In the genomic region with DNA sequence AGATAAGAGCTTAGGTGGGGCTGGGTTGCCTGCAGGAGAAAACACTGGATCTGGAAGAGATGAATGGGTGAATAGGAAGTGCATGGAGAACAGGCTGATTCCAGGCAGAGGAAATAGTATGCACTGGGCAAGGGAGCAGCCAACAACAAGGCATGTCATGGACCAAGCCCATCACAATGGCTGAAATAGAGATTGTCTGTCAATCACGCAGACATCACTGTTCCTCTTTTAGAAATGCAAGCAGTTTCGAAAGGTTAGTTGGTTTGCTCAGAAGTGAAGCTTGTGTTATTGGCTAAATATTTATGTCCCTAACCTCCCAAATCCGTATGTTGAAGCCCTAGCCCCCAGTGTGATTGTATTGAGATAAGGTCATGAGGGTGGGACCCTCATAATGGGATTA, we compare ENCODE assay signal across 23 cellular contexts.
DNase-seq lines count a peak whose midpoint lies in the region; ATAC-seq, FAIRE-seq and TF ChIP-seq lines count a peak whose summit lies in the region.
"Had no signal": no experiment of that assay in that cellular context is flagged by ENCODE, and none has a peak within 500 bp of the region (broad histone marks: within the 10 kb centered on the region; RNA-seq: fewer than 3 reads in every experiment).

No MANE protein-coding gene starts in this region.

- no peaks in the 10 kb centered on the region for H3K36me3 ChIP-seq in Karpas-422 (ENCODE audit: insufficient read depth, low read length)
- no peaks in the 10 kb centered on the region for H3K36me3 ChIP-seq in GM12878 (ENCODE audit: control insufficient read depth in 2 of 2, insufficient read depth in 2 of 2, low read length in 1 of 2)
- H3K36me3 ChIP-seq: MG63, SJCRH30 had no signal

- no peak overlapping the region for H3K4me2 ChIP-seq in Karpas-422 (ENCODE audit: low read depth, low read length, poor library complexity, severe bottlenecking)
- H3K4me2 ChIP-seq in GM12878 (ENCODE audit: control insufficient read depth, insufficient read depth), result no peak overlapping the region

- no peak overlapping the region for H3K27ac ChIP-seq in Karpas-422 (ENCODE audit: low read length)
- no peak overlapping the region for H3K27ac ChIP-seq in GM12878 (ENCODE audit: control insufficient read depth, insufficient read depth)
- H3K27ac ChIP-seq: 22Rv1, SJCRH30 had no signal

- no TSS peak for BruUV-seq in GM12878 (replicated peaks; lab: Mats Ljungman, UMichigan)

- no peak for FAIRE-seq in GM12878 (lab: Jason Lieb, UNC)
- FAIRE-seq: GM12892 had no signal

- H3K4me1 ChIP-seq in Karpas-422 (ENCODE audit: low read length) (no peaks in the 10 kb centered on the region), GM12878 (ENCODE audit: control insufficient read depth, insufficient read depth, low read length) (no peaks in the 10 kb centered on the region)

- TF ChIP-seq POLR2A in GM12878 (IDR thresholded peaks at IDR 0.05; ENCODE audit: low read depth, low read length), result no peak

- no peaks in the 10 kb centered on the region for H3K9me2 ChIP-seq in Karpas-422 (replicated peaks; ENCODE audit: insufficient read depth, low read length)

- no peaks in the 10 kb centered on the region for H3K27me3 ChIP-seq in Karpas-422 (ENCODE audit: low read length)
- H3K27me3 ChIP-seq in GM12878 (replicated peaks in 1 of 2; ENCODE audit: control insufficient read depth in 2 of 2, insufficient read depth in 2 of 2, low read length in 1 of 2), result no peaks in the 10 kb centered on the region
- H3K27me3 ChIP-seq: MG63, SJCRH30 had no signal

- H3K4me3 ChIP-seq in Karpas-422 (ENCODE audit: low read length), result no peak overlapping the region
- no peak overlapping the region for H3K4me3 ChIP-seq in GM12878
- H3K4me3 ChIP-seq: MG63, SJCRH30 had no signal

- DNase-seq in Ammon's horn (ENCODE audit: low spot score), result peak; percentile 12
- DNase-seq in Karpas-422, result peak; percentile 41
- peak; percentile 35 to 76 for DNase-seq in NOMO-1 (lab: John Stamatoyannopoulos, UW; ENCODE audit: unreplicated experiment in 2 of 2)
- DNase-seq in GM12878 (ENCODE audit: low read depth, low spot score), result no peak
- DNase-seq in A172 (ENCODE audit: low spot score), result no peak
- no peak for DNase-seq in DMS53 (lab: John Stamatoyannopoulos, UW)
- DNase-seq: C1 segment of cervical spinal cord; CD8-positive, alpha-beta memory T cell; MG63; NCI-H1105 treated with DMSO at 0.1 percent for 48 hours; NCI-H1694; NCI-H2081; NCI-H2171; NCI-H524 treated with DMSO at 0.1 percent for 48 hours; NCI-H82; T-helper 1 cell; T-helper 9 cell had no signal

- no peak for TF ChIP-seq EP300 in GM12878 (IDR thresholded peaks at IDR 0.05; ENCODE audit: borderline replicate concordance in 1 of 2, control insufficient read depth in 1 of 2, low read depth in 2 of 2, low read length in 2 of 2)

- RAD21 ChIA-PET in GM12878 (lab: Charles Lee; ENCODE audit: unreplicated experiment), result no interaction called here

- SMC1A ChIA-PET in GM12878 (lab: Charles Lee; ENCODE audit: uncharacterized antibody, unreplicated experiment), result no interaction called here

- H3K79me2 ChIP-seq in Karpas-422 (ENCODE audit: low read length), result no peaks in the 10 kb centered on the region
- no peaks in the 10 kb centered on the region for H3K79me2 ChIP-seq in GM12878 (ENCODE audit: control insufficient read depth, insufficient read depth, low read length)

- 4% methylated on average over 3 of the region's 3 CpGs for WGBS in GM12878 (ENCODE audit: insufficient coverage, insufficient replicate concordance, low lambda C conversion rate, missing lambda C conversion rate)

- no peak for ATAC-seq in GM12878
- ATAC-seq in GM21786 (IDR thresholded peaks at IDR 0.05; ENCODE audit: unreplicated experiment), result no peak
- no peak for ATAC-seq in GM21576 (IDR thresholded peaks at IDR 0.05; ENCODE audit: unreplicated experiment)
- ATAC-seq: Panc1 had no signal

- in situ Hi-C loops in GM12878 (cut with MboI), result no loop called here

- no peaks in the 10 kb centered on the region for H4K20me1 ChIP-seq in Karpas-422 (ENCODE audit: insufficient read depth, low read depth, low read length)
- H4K20me1 ChIP-seq in GM12878 (ENCODE audit: control insufficient read depth, insufficient read depth), result no peaks in the 10 kb centered on the region

- TF ChIP-seq CTCF in GM12878 (IDR thresholded peaks at IDR 0.05 in 2 of 3, conservative IDR thresholded peaks at IDR 0.05 in 1 of 3; ENCODE audit: control insufficient read depth in 2 of 3, extremely low read depth in 1 of 3, insufficient read depth in 1 of 3, low read depth in 3 of 3, low read length in 3 of 3), result no peak

- no peak for TF ChIP-seq RAD21 in GM12878 (IDR thresholded peaks at IDR 0.05; ENCODE audit: insufficient read depth, low read depth, low read length)

- POLR2A ChIA-PET in GM12878 (lab: Charles Lee), result no interaction called here

- intact Hi-C loops in GM12878 (cut with micrococcal nuclease; ENCODE audit: unreplicated experiment), result no loop called here

- H3K9me3 ChIP-seq in Karpas-422 (ENCODE audit: low read length) (no peaks in the 10 kb centered on the region), GM12878 (replicated peaks; ENCODE audit: control insufficient read depth, insufficient read depth, low read length) (no peaks in the 10 kb centered on the region)
- H3K9me3 ChIP-seq: MG63, SJCRH30 had no signal

- H2AFZ ChIP-seq in Karpas-422 (ENCODE audit: low read length) (no peak overlapping the region), GM12878 (ENCODE audit: control insufficient read depth, low read depth, low read length) (no peak overlapping the region)

- CTCF ChIA-PET in GM12878 (lab: Yijun Ruan, JAX), result no interaction called here

- H3K9ac ChIP-seq in Karpas-422 (ENCODE audit: low read length), result no peak overlapping the region
- no peak overlapping the region for H3K9ac ChIP-seq in GM12878 (ENCODE audit: control insufficient read depth, insufficient read depth, low read length)

TF ChIP-seq in GM12878, 131 proteins besides CTCF, POLR2A, EP300 and RAD21:
- TF ChIP-seq PKNOX1 (IDR thresholded peaks at IDR 0.05) (peak; percentile 80), NBN (IDR thresholded peaks at IDR 0.05) (no peak), SPI1 (IDR thresholded peaks at IDR 0.05; ENCODE audit: borderline replicate concordance, insufficient read depth, low read depth, low read length) (peak; percentile 50; the same call in 1 of the 2 replicates)

Comparison
In these comparisons a context has a peak if more than half of its experiments do, and no peak if none do; other contexts are left out.
1. DNase-seq: peak in Ammon's horn (single experiment), Karpas-422 (single experiment) and NOMO-1 (2 of 2); none in GM12878 (single experiment), A172 (single experiment) and DMS53 (single experiment).